Comparison of ENCODE assay signal across 26 cellular contexts in genomic region chr18:78240867-78241266, GRCh38.
"Had no signal": no experiment of that assay in that cellular context is flagged by ENCODE, and none has a peak within 500 bp of the region (broad histone marks: within the 10 kb centered on the region; RNA-seq: fewer than 3 reads in every experiment).

No MANE protein-coding gene starts in this region.

- H3K4me1 Mint-ChIP-seq: activated CD8-positive, alpha-beta memory T cell treated with anti-CD3 and anti-CD28 coated beads, Interleukin-2, amount 10 ng/mL, durations not matched to agents 7 days and 5 days had no signal

- H3K27ac Mint-ChIP-seq: activated CD8-positive, alpha-beta memory T cell treated with anti-CD3 and anti-CD28 coated beads, Interleukin-2, amount 10 ng/mL, durations not matched to agents 7 days and 5 days; activated CD8-positive, alpha-beta T cell treated with anti-CD3 and anti-CD28 coated beads, Interleukin-2, amount 10 ng/mL, durations not matched to agents 7 days and 5 days; activated naive CD4-positive, alpha-beta T cell treated with anti-CD3 and anti-CD28 coated beads, Interleukin-2, amount 50 U/mL, for 72 hours; activated T-helper 2 cell treated with anti-CD3 and anti-CD28 coated beads, Interferon-gamma antibody, Interleukin-2, Interleukin-4, amounts not matched to agents 10 μg/mL and 5 μg/mL and 100 μg/mL, durations not matched to agents 14 hours and 24 hours and 36 hours; naive thymus-derived CD8-positive, alpha-beta T cell; T-helper 2 cell treated with Interferon-gamma antibody and Interleukin-4, amounts not matched to agents 5 μg/mL and 100 μg/mL, for 36 hours had no signal

- H3K9me3 ChIP-seq: body of pancreas, gastrocnemius medialis, psoas muscle, right atrium auricular region, tibial nerve had no signal

- H3K27me3 ChIP-seq: body of pancreas, gastrocnemius medialis, right atrium auricular region, spleen, tibial nerve had no signal

- DNase-seq: activated CD4-positive, alpha-beta T cell treated with anti-CD3 and anti-CD28 coated beads for 1 hour; activated CD8-positive, alpha-beta memory T cell treated with anti-CD3 and anti-CD28 coated beads, Interleukin-2, amount 10 ng/mL, durations not matched to agents 7 days and 5 days; activated CD8-positive, alpha-beta T cell treated with anti-CD3 and anti-CD28 coated beads, Interleukin-2, amount 10 ng/mL, durations not matched to agents 7 days and 5 days; activated naive CD4-positive, alpha-beta T cell; activated T-cell treated with anti-CD3 and anti-CD28 coated beads, Interleukin-2, amount 50 U/mL, for 48 hours; aorta; body of pancreas; dermis blood vessel endothelial cell; effector CD8-positive, alpha-beta T cell; erythroblast; gastrocnemius medialis; glutamatergic neuron; left colon; midbrain; naive thymus-derived CD8-positive, alpha-beta T cell; psoas muscle; spleen; stimulated activated naive CD4-positive, alpha-beta T cell treated with Interleukin-2 at 50 U/mL for 16 hours; T-helper 1 cell had no signal

- H3K4me3 ChIP-seq: body of pancreas, gastrocnemius medialis, psoas muscle, right atrium auricular region, spleen had no signal

- H3K9ac ChIP-seq: parathyroid adenoma had no signal

- H3K36me3 ChIP-seq: gastrocnemius medialis, right atrium auricular region, spleen, tibial nerve had no signal

- H3K4me3 Mint-ChIP-seq: activated CD8-positive, alpha-beta memory T cell treated with anti-CD3 and anti-CD28 coated beads, Interleukin-2, amount 10 ng/mL, durations not matched to agents 7 days and 5 days; activated CD8-positive, alpha-beta T cell treated with anti-CD3 and anti-CD28 coated beads, Interleukin-2, amount 10 ng/mL, durations not matched to agents 7 days and 5 days; naive thymus-derived CD8-positive, alpha-beta T cell; T-helper 2 cell treated with Interferon-gamma antibody and Interleukin-4, amounts not matched to agents 5 μg/mL and 100 μg/mL, for 36 hours had no signal

- H3K4me1 ChIP-seq: body of pancreas, gastrocnemius medialis, parathyroid adenoma, psoas muscle, right atrium auricular region, spleen had no signal

- H3K79me2 ChIP-seq: parathyroid adenoma had no signal

- H2AFZ ChIP-seq: parathyroid adenoma had no signal

- H3K36me3 Mint-ChIP-seq: naive thymus-derived CD8-positive, alpha-beta T cell had no signal

- H3K27ac ChIP-seq: body of pancreas, gastrocnemius medialis, parathyroid adenoma, psoas muscle, spleen, VCaP had no signal

- H3K27me3 Mint-ChIP-seq: activated CD8-positive, alpha-beta memory T cell treated with anti-CD3 and anti-CD28 coated beads, Interleukin-2, amount 10 ng/mL, durations not matched to agents 7 days and 5 days had no signal
